12 cellular contexts compared by ENCODE assay signal in the genomic region with DNA sequence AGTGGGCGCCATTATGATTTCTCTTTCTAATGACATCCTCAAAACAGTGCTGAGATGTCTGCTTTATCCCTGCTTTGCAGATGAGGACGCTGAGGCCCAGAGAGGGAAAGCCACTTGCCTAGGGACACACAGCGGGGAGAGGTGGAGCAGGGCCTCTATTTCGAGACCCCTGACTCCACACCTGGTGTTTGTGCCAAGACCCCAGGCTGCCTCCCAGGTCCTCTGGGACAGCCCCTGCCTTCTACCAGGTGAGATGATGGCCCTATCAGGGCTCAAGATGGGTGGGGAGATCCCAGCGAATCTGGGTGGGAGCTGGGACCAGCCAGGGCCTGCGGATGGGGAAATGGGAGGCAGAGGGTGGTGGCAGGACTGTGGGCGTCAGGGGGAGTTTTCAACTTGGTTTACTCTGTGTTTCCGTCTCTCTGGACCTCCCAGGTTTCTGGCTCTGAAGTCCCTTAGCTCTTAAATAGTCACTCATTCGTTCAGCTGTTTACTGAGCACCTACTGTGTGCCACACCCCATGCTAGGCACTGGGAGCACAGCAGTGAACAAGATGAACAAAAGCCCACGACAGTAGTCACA. TPM values are rescaled to one million over a fixed set of nuclear protein-coding genes. Genes with fewer than 3 reads are reported as not detected.
DNase-seq lines count a peak whose midpoint lies in the region; ATAC-seq and TF ChIP-seq lines count a peak whose summit lies in the region.
"Had no signal": no experiment of that assay in that cellular context is flagged by ENCODE, and none has a peak within 500 bp of the region (broad histone marks: within the 10 kb centered on the region; RNA-seq: fewer than 3 reads in every experiment).

No MANE protein-coding gene starts in this region.

- no peak overlapping the region for H3K4me3 ChIP-seq in CD4-positive, alpha-beta memory T cell (ENCODE audit: low read length in 2 of 2)
- H3K4me3 ChIP-seq in HCT116 (replicated peaks in 1 of 2; ENCODE audit: low read depth in 1 of 2, low read length in 2 of 2) (no peak overlapping the region), osteoblast (ENCODE audit: insufficient read depth, low read length) (no peak overlapping the region)
- H3K4me3 ChIP-seq: lung, prostate gland had no signal

- peak overlapping the region; percentile 64 for H3K9ac ChIP-seq in HCT116 (ENCODE audit: low read length)

- POLR2A ChIA-PET in CD4-positive, alpha-beta memory T cell (lab: Charles Lee; ENCODE audit: partially characterized antibody): no interaction called here
- POLR2A ChIA-PET in HCT116 (lab: Charles Lee): no interaction called here

- H3K4me1 ChIP-seq in CD4-positive, alpha-beta memory T cell (ENCODE audit: insufficient read depth, low read length): peaks cover 4% of the 10 kb centered on the region
- H3K4me1 ChIP-seq in HCT116 (ENCODE audit: control insufficient read depth in 1 of 2, insufficient read depth in 2 of 2, low read length in 2 of 2) (peaks cover 25 to 63% of the 10 kb centered on the region in 2 experiments), osteoblast (ENCODE audit: insufficient read depth, low read length) (peaks cover 6% of the 10 kb centered on the region)
- H3K4me1 ChIP-seq: prostate gland had no signal

- no peaks in the 10 kb centered on the region for H3K9me3 Mint-ChIP-seq in CD4-positive, alpha-beta memory T cell
- H3K9me3 Mint-ChIP-seq in central memory CD8-positive, alpha-beta T cell: no peaks in the 10 kb centered on the region

- H3K36me3 ChIP-seq in CD4-positive, alpha-beta memory T cell (ENCODE audit: insufficient read depth, low read length): no peaks in the 10 kb centered on the region
- H3K36me3 ChIP-seq in HCT116 (ENCODE audit: control insufficient read depth in 1 of 2, insufficient read depth in 2 of 2, low read length in 2 of 2) (peaks cover 0 to 14% of the 10 kb centered on the region in 2 experiments; a peak in 2 of 4 replicates), osteoblast (ENCODE audit: insufficient read depth, low read length) (peaks cover 25% of the 10 kb centered on the region)
- H3K36me3 ChIP-seq: prostate gland had no signal

- CTCF ChIA-PET in CD4-positive, alpha-beta memory T cell (lab: Charles Lee; ENCODE audit: partially characterized antibody): interaction anchor here (1.0 kb wide), 1 partner anchor 112 kb away, joined by 3 read pairs; no protein-coding TSS in a partner anchor
- CTCF ChIA-PET in HCT116 (lab: Charles Lee): interaction anchor here (1.0 kb wide), 1 partner anchor 8 kb away, joined by 3 read pairs; no protein-coding TSS in a partner anchor

- no peak for TF ChIP-seq POLR2A in HCT116 (IDR thresholded peaks at IDR 0.05; ENCODE audit: borderline replicate concordance, extremely low read depth, insufficient read depth, insufficient read length)

- no peaks in the 10 kb centered on the region for H4K20me1 ChIP-seq in HCT116 (ENCODE audit: insufficient read depth)
- H4K20me1 ChIP-seq in osteoblast (ENCODE audit: insufficient read depth, low read length): peaks cover 17% of the 10 kb centered on the region

- H3K27ac ChIP-seq in CD4-positive, alpha-beta memory T cell (ENCODE audit: low read depth, low read length): no peak overlapping the region
- H3K27ac ChIP-seq in HCT116 (ENCODE audit: low read depth, low read length) (peak overlapping the region; percentile 56), osteoblast (ENCODE audit: low read depth, low read length) (no peak overlapping the region)
- H3K27ac ChIP-seq: prostate gland had no signal

- H2AFZ ChIP-seq in HCT116 (ENCODE audit: low read depth, low read length, poor library complexity, severe bottlenecking): no peak overlapping the region
- no peak overlapping the region for H2AFZ ChIP-seq in osteoblast (ENCODE audit: low read length)

- H3K36me3 Mint-ChIP-seq in CD4-positive, alpha-beta memory T cell: no peaks in the 10 kb centered on the region
- H3K36me3 Mint-ChIP-seq in central memory CD8-positive, alpha-beta T cell (ENCODE audit: insufficient read depth): peaks cover 5% of the 10 kb centered on the region

- peak overlapping the region in 3 of 7 donors; percentile 3 to 77 (median 23) for H3K27ac Mint-ChIP-seq in CD4-positive, alpha-beta memory T cell
- H3K27ac Mint-ChIP-seq in central memory CD8-positive, alpha-beta T cell (ENCODE audit: low read depth): no peak overlapping the region

- intact Hi-C loops in CD4-positive, alpha-beta memory T cell (cut with micrococcal nuclease): no loop called here
- intact Hi-C loops in HCT116 (cut with micrococcal nuclease): loop anchor here (2.0 to 5.0 kb wide), 2 partner anchors 90 to 114 kb away; no protein-coding TSS in a partner anchor

- peak overlapping the region; percentile 65 for H3K4me2 ChIP-seq in HCT116 (ENCODE audit: low read length)
- no peak overlapping the region for H3K4me2 ChIP-seq in osteoblast (ENCODE audit: insufficient read depth, low read length)

- H3K9me2 ChIP-seq in HCT116 (ENCODE audit: insufficient read depth): no peaks in the 10 kb centered on the region

- H3K4me1 Mint-ChIP-seq in CD4-positive, alpha-beta memory T cell: peaks cover 4 to 7% (median 6%) of the 10 kb centered on the region in 4 donors
- peaks cover 11% of the 10 kb centered on the region for H3K4me1 Mint-ChIP-seq in central memory CD8-positive, alpha-beta T cell

- H3K79me2 ChIP-seq in HCT116 (ENCODE audit: insufficient read depth, low read length) (peaks cover 38% of the 10 kb centered on the region), osteoblast (ENCODE audit: insufficient read depth, low read length) (peaks cover 14% of the 10 kb centered on the region)

- no peaks in the 10 kb centered on the region for H3K27me3 ChIP-seq in CD4-positive, alpha-beta memory T cell (ENCODE audit: insufficient read depth, low read length)
- H3K27me3 ChIP-seq in HCT116 (ENCODE audit: insufficient read depth, low read length) (no peaks in the 10 kb centered on the region), osteoblast (ENCODE audit: insufficient read depth, low read length) (no peaks in the 10 kb centered on the region)

- no TSS peak for BruUV-seq in HCT116 (replicated peaks; lab: Mats Ljungman, UMichigan)

- peak in 1 of 5 donors; percentile 18 for DNase-seq in CD4-positive, alpha-beta memory T cell
- DNase-seq in HCT116 (ENCODE audit: low read depth, low spot score) (no peak), osteoblast (ENCODE audit: insufficient read length, low spot score, missing footprints) (peak; percentile 38), inferior parietal cortex (ENCODE audit: extremely low spot score) (no peak)
- DNase-seq in central memory CD8-positive, alpha-beta T cell (ENCODE audit: low spot score in 2 of 2): no peak
- DNase-seq: activated CD4-positive, alpha-beta T cell treated with anti-CD3 and anti-CD28 coated beads, Interleukin-2, amount 50 U/mL, for 4 hours; NCI-H146; stimulated activated CD4-positive, alpha-beta T cell treated with anti-CD3 and anti-CD28 coated beads, Interleukin-4, amount 100 ng/mL, for 1 hour had no signal

- TF ChIP-seq CTCF in HCT116 (IDR thresholded peaks at IDR 0.05 in 2 of 3, conservative IDR thresholded peaks at IDR 0.05 in 1 of 3; ENCODE audit: borderline replicate concordance in 1 of 3, insufficient read depth in 1 of 3, low read depth in 2 of 3, low read length in 2 of 3) (no peak), osteoblast (IDR thresholded peaks at IDR 0.05; ENCODE audit: extremely low read depth, low read depth, low read length) (no peak)

- no peak for TF ChIP-seq RAD21 in HCT116 (IDR thresholded peaks at IDR 0.05; ENCODE audit: low read depth)

- ATAC-seq in HCT116 (no peak), GM21723 (IDR thresholded peaks at IDR 0.05; ENCODE audit: unreplicated experiment) (no peak), HG03175 (IDR thresholded peaks at IDR 0.05; ENCODE audit: unreplicated experiment) (no peak)
- no peak for ATAC-seq in central memory CD8-positive, alpha-beta T cell (replicated peaks; ENCODE audit: extremely low read depth, poor library complexity, severe bottlenecking)

- H3K4me3 Mint-ChIP-seq in CD4-positive, alpha-beta memory T cell: peak overlapping the region; percentile 29 to 75 (median 50)
- peak overlapping the region; percentile 47 for H3K4me3 Mint-ChIP-seq in central memory CD8-positive, alpha-beta T cell

- H3K9me3 ChIP-seq in CD4-positive, alpha-beta memory T cell (ENCODE audit: control insufficient read depth in 1 of 2, low read length in 2 of 2): no peaks in the 10 kb centered on the region
- H3K9me3 ChIP-seq in HCT116 (ENCODE audit: control insufficient read depth in 1 of 2, insufficient read depth in 1 of 2, low read depth in 1 of 2, low read length in 2 of 2) (no peaks in the 10 kb centered on the region), osteoblast (ENCODE audit: low read depth, low read length) (no peaks in the 10 kb centered on the region)
- H3K9me3 ChIP-seq: prostate gland had no signal

- RAD21 ChIA-PET in HCT116 (lab: Charles Lee; ENCODE audit: low non-redundant PET in 1 of 2, low total read pairs in 2 of 2, uncharacterized antibody in 2 of 2, unreplicated experiment in 2 of 2): no interaction called here

- no peaks in the 10 kb centered on the region for H3K27me3 Mint-ChIP-seq in CD4-positive, alpha-beta memory T cell
- no peaks in the 10 kb centered on the region for H3K27me3 Mint-ChIP-seq in central memory CD8-positive, alpha-beta T cell

TF ChIP-seq in HCT116, 20 proteins besides CTCF, POLR2A, EP300 and RAD21 (continues in another document):
- TF ChIP-seq JUND (IDR thresholded peaks at IDR 0.05): no peak
- TF ChIP-seq YY1 (IDR thresholded peaks at IDR 0.05; ENCODE audit: extremely low read depth, insufficient replicate concordance, low read depth, low read length): no peak
- no peak for TF ChIP-seq EGR1 (IDR thresholded peaks at IDR 0.05; ENCODE audit: low read depth)
- no peak for TF ChIP-seq CEBPB (IDR thresholded peaks at IDR 0.05; ENCODE audit: low read depth)

RNA-seq across cellular contexts. Expression of a gene that starts 36.7 kb away (rescaled TPM):
- total RNA-seq in CD4-positive, alpha-beta memory T cell: 1 to 10 TPM; 4.1 to 4.5 TPM
- under 1 TPM; 0.32 to 0.50 TPM for polyA plus RNA-seq in CD4-positive, alpha-beta memory T cell
- 42.3 TPM for total RNA-seq in HCT116 (2021; ENCODE audit: unreplicated experiment)
- polyA plus RNA-seq in HCT116 (2012): 35.9 and 36.5 TPM in 2 replicates
- total RNA-seq in osteoblast: 22.1 and 22.4 TPM in 2 replicates
